In the genomic region with DNA sequence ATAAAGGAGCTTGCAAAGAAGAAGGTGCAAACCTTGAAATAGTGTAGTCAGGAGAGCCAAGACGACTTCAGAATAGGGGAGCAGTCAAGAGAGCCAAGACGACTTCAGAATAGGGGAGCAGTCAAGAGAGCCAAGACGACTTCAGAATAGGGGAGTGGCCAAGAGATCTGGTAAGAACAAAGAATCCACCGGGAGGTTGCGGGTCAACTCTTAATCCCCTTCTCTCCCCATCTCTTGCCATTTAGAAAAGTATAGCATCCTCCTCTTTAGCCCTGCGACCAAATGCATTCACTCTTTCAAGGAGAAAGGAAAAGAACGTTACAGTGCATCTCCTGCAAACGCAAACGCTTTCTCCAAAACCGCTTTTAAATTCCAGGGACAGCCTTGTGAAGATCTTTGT, we compare ENCODE assay signal across 8 cellular contexts. TPM values are rescaled to one million over a fixed set of nuclear protein-coding genes. Genes with fewer than 3 reads are reported as not detected.
DNase-seq lines count a peak whose midpoint lies in the region; ATAC-seq and TF ChIP-seq lines count a peak whose summit lies in the region.

No MANE protein-coding gene starts in this region.

- peak overlapping the region; percentile 74 to 81 for H4K8ac ChIP-seq in IMR-90 (ENCODE audit: low read depth in 2 of 2, low read length in 2 of 2)

- H3K56ac ChIP-seq in IMR-90 (ENCODE audit: extremely low read depth, insufficient read depth, low read length) = peak overlapping the region; percentile 87

- TF ChIP-seq CTCF in AG09309 (IDR thresholded peaks at IDR 0.05; ENCODE audit: control insufficient read depth, insufficient read depth, low read depth, low read length, missing control alignments) = no peak
- TF ChIP-seq CTCF in IMR-90 (conservative IDR thresholded peaks at IDR 0.05; ENCODE audit: low read depth, low read length) = no peak
- TF ChIP-seq CTCF in cardiac fibroblast (IDR thresholded peaks at IDR 0.05; ENCODE audit: low read depth, low read length) = no peak
- TF ChIP-seq CTCF in GM10266 (IDR thresholded peaks at IDR 0.05; ENCODE audit: control insufficient read depth, insufficient read depth, low read depth, missing control alignments) = no peak

- peak overlapping the region; percentile 18 for H4K5ac ChIP-seq in IMR-90 (ENCODE audit: low read depth, low read length)

- no TSS peak for BruUV-seq in IMR-90 (replicated peaks; lab: Mats Ljungman, UMichigan)

- H2AK9ac ChIP-seq in IMR-90 (replicated peaks; ENCODE audit: low read depth, low read length, poor library complexity) = peak overlapping the region; percentile 95

- ATAC-seq in IMR-90 (ENCODE audit: low read depth) (peak; percentile 10; the same call in 1 of the 2 replicates), HG02678 (IDR thresholded peaks at IDR 0.05; ENCODE audit: unreplicated experiment) (no peak)

- H2AK5ac ChIP-seq in IMR-90 (ENCODE audit: low read depth, low read length) = peak overlapping the region; percentile 48; the same call in 1 of the 2 replicates

- H3K36me3 ChIP-seq in IMR-90 (ENCODE audit: control insufficient read depth, insufficient read depth, low read length) = peaks cover 12% of the 10 kb centered on the region

- H3K9me3 ChIP-seq in IMR-90 (ENCODE audit: control insufficient read depth, insufficient read depth, low read length) (no peaks in the 10 kb centered on the region), mononuclear cell (ENCODE audit: low read depth, low read length) (no peaks in the 10 kb centered on the region)

- peak overlapping the region; percentile 68 for H2BK5ac ChIP-seq in IMR-90 (ENCODE audit: low read depth, low read length, poor library complexity, severe bottlenecking)

- H3K9me1 ChIP-seq in IMR-90 (ENCODE audit: insufficient read depth, low read length) = peaks cover 9% of the 10 kb centered on the region

- H3K9ac ChIP-seq in IMR-90 (ENCODE audit: low read depth, low read length) = peak overlapping the region; percentile 70

- peak overlapping the region; percentile 37; the same call in 1 of the 2 replicates for H2BK20ac ChIP-seq in IMR-90 (ENCODE audit: low read depth, low read length)

- DNase-seq in AG09309 (ENCODE audit: low read depth) = no peak
- DNase-seq in IMR-90 = peak; percentile 8
- DNase-seq in cardiac fibroblast (ENCODE audit: low read depth in 2 of 2) = no peak
- DNase-seq in GM10266 (ENCODE audit: extremely low spot score) = no peak
- DNase-seq in NCI-H1105 (lab: John Stamatoyannopoulos, UW) = no peak
- no peak for DNase-seq in cortex of kidney (lab: John Stamatoyannopoulos, UW)

- intact Hi-C loops in IMR-90 (cut with micrococcal nuclease) = loop anchor here (1.0 to 10.0 kb wide), 2 partner anchors 113 to 169 kb away; no protein-coding TSS in a partner anchor

- H3K4me3 ChIP-seq in AG09309 (ENCODE audit: control insufficient read depth, low read depth, low read length) = peak overlapping the region; percentile 89
- peak overlapping the region; percentile 97 for H3K4me3 ChIP-seq in IMR-90 (ENCODE audit: insufficient read depth, low read depth, low read length)
- peak overlapping the region; percentile 93 to 97 for H3K4me3 ChIP-seq in cardiac fibroblast (replicated peaks in 1 of 2; ENCODE audit: low read depth in 2 of 2, low read length in 2 of 2)
- peak overlapping the region; percentile 92 for H3K4me3 ChIP-seq in mononuclear cell (ENCODE audit: low read length)

- in situ Hi-C loops in IMR-90 (cut with MboI; ENCODE audit: low sequenced_read_pairs) = loop anchor here (5.0 to 25.0 kb wide), 2 partner anchors 170 to 605 kb away; partner anchors contain the start of gene ITPRIPL2

- peak overlapping the region; percentile 96 for H3K14ac ChIP-seq in IMR-90 (replicated peaks; ENCODE audit: low read depth, low read length)

- H3K4ac ChIP-seq in IMR-90 (ENCODE audit: low read depth, low read length) = peak overlapping the region; percentile 79

- H3K27ac ChIP-seq in IMR-90 (ENCODE audit: insufficient read depth, low read length) = peak overlapping the region; percentile 77

- CTCF ChIA-PET in IMR-90 (lab: Yijun Ruan, JAX) = no interaction called here

- peaks cover 43 to 65% of the 10 kb centered on the region in 2 experiments for H3K79me1 ChIP-seq in IMR-90 (ENCODE audit: low read depth in 1 of 2, low read length in 2 of 2)

- H4K20me1 ChIP-seq in IMR-90 (ENCODE audit: insufficient read depth, low read length) = peaks cover 5% of the 10 kb centered on the region

- H2BK120ac ChIP-seq in IMR-90 (ENCODE audit: low read depth, low read length) = peak overlapping the region; percentile 24

- no CpG with 5 or more reads among the region's 10 CpGs for WGBS in IMR-90 (ENCODE audit: extremely low coverage in 2 of 2, insufficient read length in 1 of 2), 2 experiments

- POLR2A ChIA-PET in IMR-90 (lab: Charles Lee; ENCODE audit: unreplicated experiment) = no interaction called here

- no peak for TF ChIP-seq POLR2A in IMR-90 (IDR thresholded peaks at IDR 0.05; ENCODE audit: low read depth, low read length)

- peak overlapping the region; percentile 20 for H3K18ac ChIP-seq in IMR-90 (ENCODE audit: low read depth, low read length)

- no peak for TF ChIP-seq RAD21 in IMR-90 (IDR thresholded peaks at IDR 0.05; ENCODE audit: low read length)

- H3K4me2 ChIP-seq in IMR-90 (ENCODE audit: low read depth, low read length) = peak overlapping the region; percentile 89

- H3K4me1 ChIP-seq in IMR-90 (ENCODE audit: control insufficient read depth, insufficient read depth, low read length) (peaks cover 5% of the 10 kb centered on the region; the same call in 1 of the 2 replicates), mononuclear cell (ENCODE audit: insufficient read depth, low read length) (peaks cover 18% of the 10 kb centered on the region)

- H3K27me3 ChIP-seq in IMR-90 (ENCODE audit: control insufficient read depth, insufficient read depth, low read length) = no peaks in the 10 kb centered on the region
- no peaks in the 10 kb centered on the region for H3K27me3 ChIP-seq in mononuclear cell (ENCODE audit: insufficient read depth, low read length)

- dilution Hi-C loops in IMR-90 (cut with HindIII; ENCODE audit: low sequenced_read_pairs, unreplicated experiment) = no loop called here

- H2BK15ac ChIP-seq in IMR-90 (ENCODE audit: low read depth, low read length) = no peak overlapping the region

- H4K91ac ChIP-seq in IMR-90 (ENCODE audit: insufficient read depth, low read depth, low read length) = peak overlapping the region; percentile 84

- H2AFZ ChIP-seq in IMR-90 (replicated peaks; ENCODE audit: low read length, poor library complexity) = peak overlapping the region; percentile 97

- H3K23ac ChIP-seq in IMR-90 (ENCODE audit: low read depth, low read length) = peak overlapping the region; percentile 90

TF ChIP-seq in IMR-90, 13 proteins besides CTCF, POLR2A, EP300 and RAD21:
- no peak for TF ChIP-seq SMC3 (IDR thresholded peaks at IDR 0.05; ENCODE audit: low read depth, low read length)
- no peak for TF ChIP-seq MAFK (IDR thresholded peaks at IDR 0.05; ENCODE audit: low read depth, low read length)
- no peak for TF ChIP-seq BHLHE40 (IDR thresholded peaks at IDR 0.05; ENCODE audit: low read depth, low read length)
- TF ChIP-seq NFE2L2 (IDR thresholded peaks at IDR 0.05; ENCODE audit: low read depth, low read length) = no peak
- TF ChIP-seq RCOR1 (IDR thresholded peaks at IDR 0.05; ENCODE audit: insufficient replicate concordance, low read length) = no peak
- no peak for TF ChIP-seq MXI1 (IDR thresholded peaks at IDR 0.05; ENCODE audit: borderline replicate concordance, low read depth, low read length)
- no peak for TF ChIP-seq RFX5 (IDR thresholded peaks at IDR 0.05; ENCODE audit: low read depth, low read length)
- no peak for TF ChIP-seq MAZ (IDR thresholded peaks at IDR 0.05; ENCODE audit: borderline replicate concordance, low read depth, low read length)
- TF ChIP-seq CEBPB (IDR thresholded peaks at IDR 0.05; ENCODE audit: low read depth, low read length) = no peak
- TF ChIP-seq CHD1 (IDR thresholded peaks at IDR 0.05; ENCODE audit: low read depth, low read length) = no peak
- TF ChIP-seq, protein P1, sequence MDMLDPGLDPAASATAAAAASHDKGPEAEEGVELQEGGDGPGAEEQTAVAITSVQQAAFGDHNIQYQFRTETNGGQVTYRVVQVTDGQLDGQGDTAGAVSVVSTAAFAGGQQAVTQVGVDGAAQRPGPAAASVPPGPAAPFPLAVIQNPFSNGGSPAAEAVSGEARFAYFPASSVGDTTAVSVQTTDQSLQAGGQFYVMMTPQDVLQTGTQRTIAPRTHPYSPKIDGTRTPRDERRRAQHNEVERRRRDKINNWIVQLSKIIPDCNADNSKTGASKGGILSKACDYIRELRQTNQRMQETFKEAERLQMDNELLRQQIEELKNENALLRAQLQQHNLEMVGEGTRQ (IDR thresholded peaks at IDR 0.05; ENCODE audit: low read depth, low read length) = no peak
- TF ChIP-seq FOS (IDR thresholded peaks at IDR 0.05; ENCODE audit: low read depth, low read length) = no peak
- TF ChIP-seq ELK1 (IDR thresholded peaks at IDR 0.05; ENCODE audit: borderline replicate concordance, low read depth, low read length) = no peak

RNA-seq across cellular contexts. Expression of gene KNOP1, which starts 0.7 kb away (rescaled TPM):
- 8.4 and 10.6 TPM in 2 replicates for total RNA-seq in IMR-90 (2012; rRNA removed)
- polyA plus RNA-seq in IMR-90 (2012; rRNA removed) = 6.9 and 7.0 TPM in 2 replicates
- 2.2 and 6.1 TPM in 2 replicates for polyA plus RNA-seq in IMR-90 (2012; cell fraction: cytosol; rRNA removed)
- polyA plus RNA-seq in IMR-90 (2012; cell fraction: nucleus; rRNA removed; ENCODE audit: low replicate concordance) = 1.4 and 4.3 TPM in 2 replicates
- 3.3 TPM for total RNA-seq in mononuclear cell

RNA-seq across cellular contexts. Expression of gene IQCK, which starts 0.8 kb away (rescaled TPM):
- total RNA-seq in IMR-90 (2012; rRNA removed) (4.2 and 5.4 TPM in 2 replicates), mononuclear cell (1.9 TPM)
- 4.1 and 4.2 TPM in 2 replicates for polyA plus RNA-seq in IMR-90 (2012; rRNA removed)
- polyA plus RNA-seq in IMR-90 (2012; cell fraction: cytosol; rRNA removed) = 3.7 and 6.6 TPM in 2 replicates
- polyA plus RNA-seq in IMR-90 (2012; cell fraction: nucleus; rRNA removed; ENCODE audit: low replicate concordance) = 6.1 and 9.2 TPM in 2 replicates
